In genomic region chr14:20278414-20278813, GRCh38 we compare ENCODE assay signal across 13 cellular contexts. TPM values are rescaled to one million over a fixed set of nuclear protein-coding genes. Genes with fewer than 3 reads are reported as not detected.
DNase-seq lines count a peak whose midpoint lies in the region; ATAC-seq and TF ChIP-seq lines count a peak whose summit lies in the region.
"Had no signal": no experiment of that assay in that cellular context is flagged by ENCODE, and none has a peak within 500 bp of the region (broad histone marks: within the 10 kb centered on the region; RNA-seq: fewer than 3 reads in every experiment).

No MANE protein-coding gene starts in this region.

- intact Hi-C loops in prostate gland (cut with DNase I) = no loop called here

- H3K4me1 Mint-ChIP-seq in activated CD4-positive, alpha-beta memory T cell treated with anti-CD3 and anti-CD28 coated beads, Interleukin-2, amount 10 ng/mL, durations not matched to agents 7 days and 5 days = peaks cover 18% of the 10 kb centered on the region

- H3K27ac ChIP-seq in DND-41 (ENCODE audit: low read length) (peak overlapping the region; percentile 66; the same call in 1 of the 2 replicates), RWPE2 (ENCODE audit: poor library complexity, severe bottlenecking) (no peak overlapping the region), prostate gland (no peak overlapping the region)
- H3K27ac ChIP-seq: esophagus muscularis mucosa, tibial artery had no signal

- no peak overlapping the region for H3K4me3 Mint-ChIP-seq in activated CD4-positive, alpha-beta memory T cell treated with anti-CD3 and anti-CD28 coated beads, Interleukin-2, amount 10 ng/mL, durations not matched to agents 7 days and 5 days

- no peaks in the 10 kb centered on the region for H3K27me3 Mint-ChIP-seq in activated CD4-positive, alpha-beta memory T cell treated with anti-CD3 and anti-CD28 coated beads, Interleukin-2, amount 10 ng/mL, durations not matched to agents 7 days and 5 days

- TF ChIP-seq CTCF in DND-41 (IDR thresholded peaks at IDR 0.05; ENCODE audit: borderline replicate concordance, extremely low read depth, low read length, poor library complexity, severe bottlenecking) = no peak
- no peak for TF ChIP-seq CTCF in RWPE2 (IDR thresholded peaks at IDR 0.05; ENCODE audit: poor library complexity, severe bottlenecking)
- TF ChIP-seq CTCF in fibroblast of villous mesenchyme (IDR thresholded peaks at IDR 0.05; ENCODE audit: insufficient read depth, low read depth, low read length) = no peak
- no peak for TF ChIP-seq CTCF in prostate gland (IDR thresholded peaks at IDR 0.05)

- H3K27me3 ChIP-seq in DND-41 (ENCODE audit: insufficient read depth, low read length, poor library complexity) (no peaks in the 10 kb centered on the region), RWPE2 (ENCODE audit: insufficient read depth, poor library complexity, severe bottlenecking) (no peaks in the 10 kb centered on the region), prostate gland (replicated peaks; ENCODE audit: insufficient read depth) (no peaks in the 10 kb centered on the region)
- H3K27me3 ChIP-seq: esophagus muscularis mucosa, tibial artery had no signal

- H3K9ac ChIP-seq in DND-41 (ENCODE audit: low read depth, low read length) = no peak overlapping the region

- peak; percentile 99 for ATAC-seq in DND-41 (ENCODE audit: insufficient read depth, low read depth)
- peak; percentile 36; the same call in 1 of the 3 replicates for ATAC-seq in RWPE2 (ENCODE audit: low read depth)
- ATAC-seq in GM21528 (IDR thresholded peaks at IDR 0.05; ENCODE audit: low FRiP score, unreplicated experiment) = no peak

- H3K4me3 ChIP-seq in DND-41 (ENCODE audit: low read depth in 1 of 2, low read length in 2 of 2) (no peak overlapping the region), RWPE2 (ENCODE audit: severe bottlenecking) (no peak overlapping the region), fibroblast of villous mesenchyme (ENCODE audit: low read depth, low read length) (no peak overlapping the region), prostate gland (no peak overlapping the region)
- H3K4me3 ChIP-seq: esophagus muscularis mucosa, tibial artery had no signal

- H3K9me3 ChIP-seq in DND-41 (ENCODE audit: insufficient read depth, low read length, severe bottlenecking) (peaks cover 11% of the 10 kb centered on the region), RWPE2 (ENCODE audit: severe bottlenecking) (no peaks in the 10 kb centered on the region), prostate gland (no peaks in the 10 kb centered on the region)
- H3K9me3 ChIP-seq: esophagus muscularis mucosa, tibial artery had no signal

- peak; percentile 2 for DNase-seq in NCI-H2196 (lab: John Stamatoyannopoulos, UW; ENCODE audit: unreplicated experiment)
- DNase-seq in NCI-H2196 treated with DMSO at 0.1 percent for 48 hours (lab: John Stamatoyannopoulos, UW; ENCODE audit: unreplicated experiment) = no peak
- peak; percentile 83 for DNase-seq in DND-41
- no peak for DNase-seq in RWPE2 (ENCODE audit: low spot score)
- peak; percentile 29 for DNase-seq in fibroblast of villous mesenchyme (ENCODE audit: low read depth)
- DNase-seq in prostate gland (ENCODE audit: low spot score) = no peak
- DNase-seq in activated CD4-positive, alpha-beta memory T cell treated with anti-CD3 and anti-CD28 coated beads, Interleukin-2, amount 10 ng/mL, durations not matched to agents 7 days and 5 days = no peak
- DNase-seq: amniotic stem cell; kidney glomerular epithelial cell; stimulated activated CD4-positive, alpha-beta T cell treated with anti-CD3 and anti-CD28 coated beads, Interleukin-4, amount 100 ng/mL, for 4 hours; tibial artery had no signal

- peaks cover 63% of the 10 kb centered on the region for H3K36me3 Mint-ChIP-seq in activated CD4-positive, alpha-beta memory T cell treated with anti-CD3 and anti-CD28 coated beads, Interleukin-2, amount 10 ng/mL, durations not matched to agents 7 days and 5 days (ENCODE audit: low read depth)

- POLR2A ChIA-PET in activated CD4-positive, alpha-beta memory T cell treated with anti-CD3 and anti-CD28 coated beads, Interleukin-2, amount 10 ng/mL, durations not matched to agents 7 days and 5 days (lab: Charles Lee) = no interaction called here

- H3K36me3 ChIP-seq in DND-41 (ENCODE audit: insufficient read depth, low read length) (no peaks in the 10 kb centered on the region; the same call in 1 of the 2 replicates), RWPE2 (ENCODE audit: low read depth) (no peaks in the 10 kb centered on the region), prostate gland (no peaks in the 10 kb centered on the region)

- peaks cover 15% of the 10 kb centered on the region for H3K9me3 Mint-ChIP-seq in activated CD4-positive, alpha-beta memory T cell treated with anti-CD3 and anti-CD28 coated beads, Interleukin-2, amount 10 ng/mL, durations not matched to agents 7 days and 5 days

- H3K4me1 ChIP-seq in DND-41 (ENCODE audit: insufficient read depth, low read length) = peaks cover 21% of the 10 kb centered on the region
- peaks cover 3% of the 10 kb centered on the region for H3K4me1 ChIP-seq in RWPE2 (ENCODE audit: insufficient read depth, poor library complexity, severe bottlenecking)
- no peaks in the 10 kb centered on the region for H3K4me1 ChIP-seq in prostate gland (replicated peaks)
- H3K4me1 ChIP-seq: esophagus muscularis mucosa, tibial artery had no signal

- no peaks in the 10 kb centered on the region for H4K20me1 ChIP-seq in DND-41 (ENCODE audit: insufficient read depth, low read length)

- CTCF ChIA-PET in activated CD4-positive, alpha-beta memory T cell treated with anti-CD3 and anti-CD28 coated beads, Interleukin-2, amount 10 ng/mL, durations not matched to agents 7 days and 5 days (lab: Charles Lee) = no interaction called here

- 0 out of 2 replicates have a peak overlapping the region, but pooled peaks have one; percentile 14 for H3K4me2 ChIP-seq in DND-41 (ENCODE audit: insufficient read depth, low read length)

- no peaks in the 10 kb centered on the region for H3K79me2 ChIP-seq in DND-41 (ENCODE audit: insufficient read depth, low read length)

- peak overlapping the region; percentile 42; the same call in 1 of the 2 replicates for H2AFZ ChIP-seq in DND-41 (ENCODE audit: low read depth, low read length)

- 63% methylated on average over 1 of the region's 1 CpG for whole genome bisulfite sequencing in prostate gland

- TF ChIP-seq POLR2A in prostate gland (IDR thresholded peaks at IDR 0.05) = no peak

- H3K27ac Mint-ChIP-seq in activated CD4-positive, alpha-beta memory T cell treated with anti-CD3 and anti-CD28 coated beads, Interleukin-2, amount 10 ng/mL, durations not matched to agents 7 days and 5 days = no peak overlapping the region

RNA-seq across cellular contexts. Expression of gene TTC5, which starts 27.3 kb away (rescaled TPM):
- total RNA-seq in fibroblast of villous mesenchyme (14.8 and 16.8 TPM in 2 replicates), prostate gland (10 to 100 TPM; 11.1 to 18.5 TPM)
- 10 to 100 TPM; 20.5 to 21.2 TPM for total RNA-seq in activated CD4-positive, alpha-beta memory T cell treated with anti-CD3 and anti-CD28 coated beads, Interleukin-2, amount 10 ng/mL, durations not matched to agents 7 days and 5 days

RNA-seq across cellular contexts. Expression of gene OR11H4, which starts 39.3 kb away (rescaled TPM):
- total RNA-seq in fibroblast of villous mesenchyme (not detected in 2 replicates), prostate gland (not detected)
- total RNA-seq in activated CD4-positive, alpha-beta memory T cell treated with anti-CD3 and anti-CD28 coated beads, Interleukin-2, amount 10 ng/mL, durations not matched to agents 7 days and 5 days = not detected
- total RNA-seq: esophagus muscularis mucosa had no signal

RNA-seq across cellular contexts. Expression of gene OR11H7, which starts 49.6 kb away (rescaled TPM):
- not detected in 2 replicates for total RNA-seq in fibroblast of villous mesenchyme
- total RNA-seq in prostate gland = not detected
- total RNA-seq in activated CD4-positive, alpha-beta memory T cell treated with anti-CD3 and anti-CD28 coated beads, Interleukin-2, amount 10 ng/mL, durations not matched to agents 7 days and 5 days = not detected
- total RNA-seq: esophagus muscularis mucosa had no signal

RNA-seq across cellular contexts. Expression of gene CCNB1IP1, which starts 54.7 kb away (rescaled TPM):
- 40.9 and 49.7 TPM in 2 replicates for total RNA-seq in fibroblast of villous mesenchyme
- total RNA-seq in prostate gland = 10 to 100 TPM; 34.6 to 47.8 TPM
- 10 to 100 TPM; 39.3 to 43.4 TPM for total RNA-seq in activated CD4-positive, alpha-beta memory T cell treated with anti-CD3 and anti-CD28 coated beads, Interleukin-2, amount 10 ng/mL, durations not matched to agents 7 days and 5 days

RNA-seq across cellular contexts. Expression of gene OR11H6, which starts 54.9 kb away (rescaled TPM):
- not detected in 2 replicates for total RNA-seq in fibroblast of villous mesenchyme
- total RNA-seq in prostate gland = not detected
- not detected for total RNA-seq in activated CD4-positive, alpha-beta memory T cell treated with anti-CD3 and anti-CD28 coated beads, Interleukin-2, amount 10 ng/mL, durations not matched to agents 7 days and 5 days
- total RNA-seq: esophagus muscularis mucosa had no signal

Comparison
In these comparisons a context has a peak if more than half of its experiments do, and no peak if none do; other contexts are left out.
1. DNase-seq: peak in NCI-H2196 (single experiment), DND-41 (single experiment) and fibroblast of villous mesenchyme (single experiment); none in NCI-H2196 treated with DMSO at 0.1 percent for 48 hours (single experiment), RWPE2 (single experiment), prostate gland (single experiment) and activated CD4-positive, alpha-beta memory T cell treated with anti-CD3 and anti-CD28 coated beads, Interleukin-2, amount 10 ng/mL, durations not matched to agents 7 days and 5 days (single experiment).